11 cellular contexts compared by ENCODE assay signal in the genomic region with DNA sequence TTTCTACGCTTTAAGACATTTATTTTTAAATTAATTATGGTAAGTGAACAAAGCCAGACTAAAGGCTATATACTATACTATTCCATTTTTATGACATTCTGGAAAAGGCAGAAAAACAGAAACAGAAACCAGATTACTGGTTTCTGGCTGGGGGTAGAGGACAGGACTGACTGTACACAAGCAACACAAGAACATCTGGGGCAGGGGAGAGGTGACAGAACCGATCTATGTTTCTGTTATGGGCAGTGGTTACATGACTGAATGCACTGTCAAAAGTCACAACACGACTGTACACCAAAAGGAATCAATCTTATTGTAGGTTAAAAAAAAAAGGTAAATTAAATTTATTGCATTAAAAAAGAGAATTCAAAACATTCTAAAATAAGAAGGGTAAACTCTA.
DNase-seq lines count a peak whose midpoint lies in the region; ATAC-seq, FAIRE-seq and TF ChIP-seq lines count a peak whose summit lies in the region.
"Had no signal": no experiment of that assay in that cellular context is flagged by ENCODE, and none has a peak within 500 bp of the region (broad histone marks: within the 10 kb centered on the region; RNA-seq: fewer than 3 reads in every experiment).

No MANE protein-coding gene starts in this region.

- DNase-seq in SW480 (ENCODE audit: low spot score): no peak
- DNase-seq in H54 (ENCODE audit: insufficient read length, low spot score): no peak
- DNase-seq in Caco-2: no peak
- no peak for DNase-seq in kidney
- DNase-seq: AML-193, SHP77 treated with DMSO at 0.1 percent for 48 hours, tibial artery had no signal

- TF ChIP-seq CTCF in OCI-LY3 (IDR thresholded peaks at IDR 0.05; ENCODE audit: low read depth, low read length): no peak
- no peak for TF ChIP-seq CTCF in Caco-2 (IDR thresholded peaks at IDR 0.05; ENCODE audit: insufficient read depth in 1 of 2, low read depth in 1 of 2, low read length in 1 of 2, severe bottlenecking in 1 of 2, unreplicated experiment in 1 of 2)
- no peak for TF ChIP-seq CTCF in kidney (IDR thresholded peaks at IDR 0.05; ENCODE audit: borderline replicate concordance, extremely low read depth, insufficient read depth)

- no peaks in the 10 kb centered on the region for H3K9me3 Mint-ChIP-seq in Caco-2 (ENCODE audit: unreplicated experiment)

- no peak for FAIRE-seq in H54 (lab: Jason Lieb, UNC)
- FAIRE-seq in kidney (lab: Jason Lieb, UNC): no peak

- CTCF ChIA-PET in Caco-2 (lab: Charles Lee): no interaction called here

- TF ChIP-seq POLR2A in H54 (IDR thresholded peaks at IDR 0.05; ENCODE audit: low read depth, low read length): no peak

- no peaks in the 10 kb centered on the region for H3K79me2 ChIP-seq in OCI-LY3 (ENCODE audit: low read length)

- H3K4me3 Mint-ChIP-seq in Caco-2 (ENCODE audit: unreplicated experiment): no peak overlapping the region

- POLR2A ChIA-PET in Caco-2 (lab: Charles Lee): no interaction called here

- H2AFZ ChIP-seq in OCI-LY3 (ENCODE audit: low read depth, low read length): no peak overlapping the region

- H3K27ac Mint-ChIP-seq in Caco-2 (ENCODE audit: unreplicated experiment): no peak overlapping the region

- intact Hi-C loops in Caco-2 (cut with micrococcal nuclease; ENCODE audit: unreplicated experiment): no loop called here
- intact Hi-C loops in kidney (cut with DNase I): no loop called here

- H3K36me3 ChIP-seq in BLaER1: peaks cover 84% of the 10 kb centered on the region
- peaks cover 23% of the 10 kb centered on the region for H3K36me3 ChIP-seq in OCI-LY3 (replicated peaks; ENCODE audit: low read depth, low read length)
- no peaks in the 10 kb centered on the region for H3K36me3 ChIP-seq in Caco-2 (ENCODE audit: control insufficient read depth, insufficient read depth, low read length)
- peaks cover 3 to 12% of the 10 kb centered on the region in 2 donors for H3K36me3 ChIP-seq in kidney (ENCODE audit: control insufficient read depth in 1 of 2, insufficient read depth in 2 of 2, low read length in 2 of 2)

- no peak overlapping the region for H3K9ac ChIP-seq in BLaER1
- no peak overlapping the region for H3K9ac ChIP-seq in OCI-LY3 (ENCODE audit: low read length)
- no peak overlapping the region for H3K9ac ChIP-seq in kidney (ENCODE audit: low read length in 2 of 2)

- H3K4me1 Mint-ChIP-seq in Caco-2 (ENCODE audit: low read depth, unreplicated experiment): no peaks in the 10 kb centered on the region

- H3K9me3 ChIP-seq in BLaER1: no peaks in the 10 kb centered on the region
- no peaks in the 10 kb centered on the region for H3K9me3 ChIP-seq in OCI-LY3 (ENCODE audit: insufficient read depth, low read length)
- H3K9me3 ChIP-seq in Caco-2: no peaks in the 10 kb centered on the region
- H3K9me3 ChIP-seq in kidney (ENCODE audit: control insufficient read depth in 1 of 2, low read length in 2 of 2): no peaks in the 10 kb centered on the region
- H3K9me3 ChIP-seq: tibial artery had no signal

- BruUV-seq in Caco-2 (replicated peaks; lab: Mats Ljungman, UMichigan): no TSS peak

- H3K27ac ChIP-seq in BLaER1: no peak overlapping the region
- no peak overlapping the region for H3K27ac ChIP-seq in OCI-LY3 (ENCODE audit: low read length)
- no peak overlapping the region for H3K27ac ChIP-seq in kidney (ENCODE audit: low read depth in 2 of 2, low read length in 2 of 2)
- H3K27ac ChIP-seq: tibial artery had no signal

- no peak overlapping the region for H3K4me3 ChIP-seq in BLaER1
- no peak overlapping the region for H3K4me3 ChIP-seq in OCI-LY3 (ENCODE audit: low read length)
- H3K4me3 ChIP-seq in Caco-2 (ENCODE audit: low read depth, low read length): no peak overlapping the region
- H3K4me3 ChIP-seq in kidney (ENCODE audit: low read length in 2 of 2): no peak overlapping the region
- H3K4me3 ChIP-seq: tibial artery had no signal

- no peaks in the 10 kb centered on the region for H3K27me3 ChIP-seq in BLaER1
- no peaks in the 10 kb centered on the region for H3K27me3 ChIP-seq in OCI-LY3 (ENCODE audit: low read depth, low read length)
- no peaks in the 10 kb centered on the region for H3K27me3 ChIP-seq in Caco-2 (replicated peaks; ENCODE audit: control insufficient read depth, insufficient read depth, low read length)
- H3K27me3 ChIP-seq: tibial artery had no signal

- ATAC-seq in GM18870 (IDR thresholded peaks at IDR 0.05; ENCODE audit: unreplicated experiment) (peak; percentile 75), HG02763 (IDR thresholded peaks at IDR 0.05; ENCODE audit: unreplicated experiment) (peak; percentile 85)

- H3K4me1 ChIP-seq in BLaER1 (peaks cover 8% of the 10 kb centered on the region), OCI-LY3 (ENCODE audit: low read length) (peaks cover 12% of the 10 kb centered on the region), Caco-2 (peaks cover 4% of the 10 kb centered on the region; the same call in 1 of the 2 replicates), kidney (ENCODE audit: control insufficient read depth in 1 of 2, insufficient read depth in 1 of 2, low read depth in 1 of 2, low read length in 2 of 2) (no peaks in the 10 kb centered on the region)
- H3K4me1 ChIP-seq: tibial artery had no signal

- H3K36me3 Mint-ChIP-seq in Caco-2 (ENCODE audit: insufficient read depth, unreplicated experiment): peaks cover 45% of the 10 kb centered on the region

- H3K27me3 Mint-ChIP-seq in Caco-2 (ENCODE audit: insufficient read depth, unreplicated experiment): no peaks in the 10 kb centered on the region

- H3K4me2 ChIP-seq in BLaER1: 0 out of 2 replicates have a peak overlapping the region, but pooled peaks have one; percentile 2
- peak overlapping the region; percentile 41 for H3K4me2 ChIP-seq in OCI-LY3 (ENCODE audit: low read length)

- no peaks in the 10 kb centered on the region; the same call in 1 of the 2 replicates for H4K20me1 ChIP-seq in BLaER1
- H4K20me1 ChIP-seq in OCI-LY3 (ENCODE audit: insufficient read depth, low read length): no peaks in the 10 kb centered on the region; the same call in 1 of the 2 replicates
